In genomic region chr5:7897014-7897600, GRCh38 we compare ENCODE assay signal across 7 cellular contexts. TPM values are rescaled to one million over a fixed set of nuclear protein-coding genes. Genes with fewer than 3 reads are reported as not detected.
A peak's percentile ranks its signal among the peaks of the same experiment; 100 is the strongest.
DNase-seq lines count a peak whose midpoint lies in the region; ATAC-seq and TF ChIP-seq lines count a peak whose summit lies in the region.

No MANE protein-coding gene starts in this region.

- H3K4me1 Mint-ChIP-seq in HFFc6 (ENCODE audit: low read depth), result peaks cover 13% of the 10 kb centered on the region

- H3K27me3 Mint-ChIP-seq in HFFc6 (ENCODE audit: insufficient read depth), result peaks cover 2% of the 10 kb centered on the region; the same call in 1 of the 2 replicates

- no peak overlapping the region for H3K4me3 Mint-ChIP-seq in HFFc6

- peak; percentile 83 for TF ChIP-seq CTCF in HFFc6 (IDR thresholded peaks at IDR 0.05)

- DNase-seq in GM03348 (ENCODE audit: low spot score) (peak; percentile 9), HFFc6 (peak; percentile 59), RPMI8226 (peak; percentile 24), dermis microvascular lymphatic vessel endothelial cell (ENCODE audit: low read depth in 2 of 2) (peak; percentile 5 to 8), NCI-H774 (lab: John Stamatoyannopoulos, UW) (no peak), NCI-H187 (lab: John Stamatoyannopoulos, UW) (no peak)
- peak; percentile 15 for DNase-seq in stimulated activated naive CD8-positive, alpha-beta T cell treated with anti-CD3 and anti-CD28 coated beads, Interleukin-15, Interleukin-2, amounts not matched to agents 100 U/mL and 50 U/mL, for 24 hours

- H3K9me3 Mint-ChIP-seq in HFFc6, result no peaks in the 10 kb centered on the region

- 0 out of 2 replicates have a peak overlapping the region, but pooled peaks have one; percentile 22 for H3K27ac Mint-ChIP-seq in HFFc6

- H3K36me3 Mint-ChIP-seq in HFFc6 (ENCODE audit: low read depth), result peaks cover 44% of the 10 kb centered on the region

- ATAC-seq in stimulated activated naive CD8-positive, alpha-beta T cell treated with anti-CD3 and anti-CD28 coated beads, Interleukin-15, Interleukin-2, amounts not matched to agents 100 U/mL and 50 U/mL, for 24 hours, result no peak

RNA-seq across cellular contexts. Expression of gene MTRR, which starts 28.2 kb away (rescaled TPM):
- total RNA-seq in HFFc6 (2021; fragmentation: NEBNext Ultra II Directional; extraction: Animal tissue kit (Norgen Biotek cat#: 25700)), result 10 to 100 TPM; 33.8 to 44.1 (median 37.0) TPM
- total RNA-seq in dermis microvascular lymphatic vessel endothelial cell, result 17.1 and 19.8 TPM in 2 replicates

RNA-seq across cellular contexts. Expression of gene FASTKD3, which starts 28.3 kb away (rescaled TPM):
- 1 to 10 TPM; 6.6 to 8.5 (median 7.9) TPM for total RNA-seq in HFFc6 (2021; fragmentation: NEBNext Ultra II Directional; extraction: Animal tissue kit (Norgen Biotek cat#: 25700))
- total RNA-seq in dermis microvascular lymphatic vessel endothelial cell, result 7.8 and 9.1 TPM in 2 replicates

RNA-seq across cellular contexts. Expression of gene CFAP90, which starts 46.2 kb away (rescaled TPM):
- total RNA-seq in HFFc6 (2021; fragmentation: NEBNext Ultra II Directional; extraction: Animal tissue kit (Norgen Biotek cat#: 25700)), result not detected
- not detected in 2 replicates for total RNA-seq in dermis microvascular lymphatic vessel endothelial cell

Comparison
In these comparisons a context has a peak if more than half of its experiments do, and no peak if none do; other contexts are left out.
1. DNase-seq: peak in GM03348 (single experiment), HFFc6 (single experiment), RPMI8226 (single experiment), dermis microvascular lymphatic vessel endothelial cell (2 of 2) and stimulated activated naive CD8-positive, alpha-beta T cell treated with anti-CD3 and anti-CD28 coated beads, Interleukin-15, Interleukin-2, amounts not matched to agents 100 U/mL and 50 U/mL, for 24 hours (single experiment); none in NCI-H774 (single experiment) and NCI-H187 (0 of 2).